ENCODE assay signal across 21 cellular contexts in genomic region chr11:111448420-111448819, GRCh38.
"Had no signal": no experiment of that assay in that cellular context is flagged by ENCODE, and none has a peak within 500 bp of the region (broad histone marks: within the 10 kb centered on the region; RNA-seq: fewer than 3 reads in every experiment).

No MANE protein-coding gene starts in this region.

- H3K36me3 Mint-ChIP-seq: activated naive CD8-positive, alpha-beta T cell; naive B cell had no signal

- H3K27me3 ChIP-seq: colonic mucosa, right atrium auricular region, spleen, tibial nerve had no signal

- H3K27me3 Mint-ChIP-seq: activated naive CD8-positive, alpha-beta T cell had no signal

- H3K4me3 Mint-ChIP-seq: activated B cell treated with CpG ODN at 0.5 μM for 24 hours; activated CD8-positive, alpha-beta T cell treated with anti-CD3 and anti-CD28 coated beads, Interleukin-2, amount 10 ng/mL, durations not matched to agents 7 days and 5 days; activated naive CD8-positive, alpha-beta T cell; central memory CD8-positive, alpha-beta T cell; effector memory CD8-positive, alpha-beta T cell; T-helper 17 cell had no signal

- DNase-seq: activated B cell treated with CpG ODN at 0.5 μM for 24 hours; activated CD8-positive, alpha-beta T cell treated with anti-CD3 and anti-CD28 coated beads, Interleukin-2, amount 10 ng/mL, durations not matched to agents 7 days and 5 days; activated effector memory CD4-positive, alpha-beta T cell treated with Interleukin-2 at 50 U/mL for 16 hours; activated naive CD4-positive, alpha-beta T cell treated with Interleukin-2 at 50 U/mL for 16 hours; colonic mucosa; effector memory CD8-positive, alpha-beta T cell; foreskin fibroblast; heart right ventricle; left ventricle myocardium superior; mammary epithelial cell; naive B cell; occipital lobe; spleen; stimulated activated naive CD4-positive, alpha-beta T cell; T-helper 17 cell; T1000 had no signal

- H3K9me3 Mint-ChIP-seq: activated B cell treated with CpG ODN at 0.5 μM for 24 hours; central memory CD8-positive, alpha-beta T cell; effector memory CD8-positive, alpha-beta T cell; naive B cell had no signal

- H3K4me3 ChIP-seq: colonic mucosa, heart right ventricle, right atrium auricular region, spleen, tibial nerve had no signal

- H3K27ac ChIP-seq: colonic mucosa, heart right ventricle, parathyroid adenoma, right atrium auricular region, spleen, tibial nerve had no signal

- H3K27ac Mint-ChIP-seq: activated B cell treated with CpG ODN at 0.5 μM for 24 hours; activated naive CD8-positive, alpha-beta T cell; effector memory CD8-positive, alpha-beta T cell; T-helper 17 cell had no signal
